12 cellular contexts compared by ENCODE assay signal in the genomic region with DNA sequence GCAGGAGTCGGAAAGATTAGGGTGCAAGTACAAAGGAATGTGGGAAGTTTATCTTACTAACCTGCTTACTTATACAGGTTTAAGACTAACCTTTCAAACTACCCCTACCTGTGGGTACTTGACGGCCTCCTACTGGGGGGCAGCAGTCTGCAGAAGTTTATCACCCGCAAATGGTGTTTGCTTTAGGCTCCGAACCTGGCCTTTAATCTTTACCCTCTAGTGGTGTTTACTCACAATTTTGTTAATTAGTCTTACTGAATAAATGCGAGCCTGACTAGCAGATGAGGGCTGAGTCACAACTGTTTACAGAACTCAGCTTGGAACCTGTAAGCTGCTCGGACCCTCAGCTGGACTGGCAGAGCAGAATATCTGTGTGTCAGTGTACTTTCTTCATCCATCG.
A peak's percentile ranks its signal among the peaks of the same experiment; 100 is the strongest.
DNase-seq lines count a peak whose midpoint lies in the region; ATAC-seq and TF ChIP-seq lines count a peak whose summit lies in the region.
"Had no signal": no experiment of that assay in that cellular context is flagged by ENCODE, and none has a peak within 500 bp of the region (broad histone marks: within the 10 kb centered on the region; RNA-seq: fewer than 3 reads in every experiment).

No MANE protein-coding gene starts in this region.

- H3K4me2 ChIP-seq in GM23338 (no peak overlapping the region), mesendoderm (ENCODE audit: low read length) (no peak overlapping the region)
- H3K4me2 ChIP-seq: BLaER1 treated with 17β-estradiol and CSF1 and Interleukin-3, amounts not matched to agents 10 nM and 100 nM had no signal

- no peak overlapping the region for H2BK15ac ChIP-seq in mesendoderm (replicated peaks; ENCODE audit: low read depth)

- peaks cover 8% of the 10 kb centered on the region for H3K4me1 ChIP-seq in GM23338 (ENCODE audit: insufficient read depth)
- no peaks in the 10 kb centered on the region for H3K4me1 ChIP-seq in mesendoderm (ENCODE audit: control insufficient read depth, low read depth, low read length)
- H3K4me1 ChIP-seq: HAP-1 had no signal

- no peak for TF ChIP-seq POLR2A in GM18505 (IDR thresholded peaks at IDR 0.05; ENCODE audit: borderline replicate concordance, extremely low read depth, insufficient read depth, insufficient read length)

- H4K20me1 ChIP-seq in GM23338 (replicated peaks; ENCODE audit: insufficient read depth), result no peaks in the 10 kb centered on the region
- H4K20me1 ChIP-seq: BLaER1 treated with 17β-estradiol and CSF1 and Interleukin-3, amounts not matched to agents 10 nM and 100 nM had no signal

- no peak overlapping the region for H3K18ac ChIP-seq in mesendoderm (ENCODE audit: low read length)

- H3K27ac ChIP-seq in GM23338 (ENCODE audit: low read depth), result no peak overlapping the region
- no peak overlapping the region for H3K27ac ChIP-seq in mesendoderm (ENCODE audit: low read depth, low read length)
- H3K27ac ChIP-seq: BLaER1 treated with 17β-estradiol and CSF1 and Interleukin-3, amounts not matched to agents 10 nM and 100 nM had no signal

- ATAC-seq in GM23338 (no peak), HG03025 (IDR thresholded peaks at IDR 0.05; ENCODE audit: low FRiP score, unreplicated experiment) (no peak), GM18505 (IDR thresholded peaks at IDR 0.05; ENCODE audit: unreplicated experiment) (no peak)

- no peaks in the 10 kb centered on the region for H3K9me2 ChIP-seq in GM23338 (ENCODE audit: insufficient read depth)

- no peak overlapping the region for H3K4me3 ChIP-seq in GM23338
- H3K4me3 ChIP-seq in mesendoderm (ENCODE audit: low read length), result no peak overlapping the region
- H3K4me3 ChIP-seq: BLaER1 treated with 17β-estradiol and CSF1 and Interleukin-3, amounts not matched to agents 10 nM and 100 nM; HAP-1 had no signal

- TF ChIP-seq CTCF in GM23338 (conservative IDR thresholded peaks at IDR 0.05; ENCODE audit: low read depth in 2 of 2), result no peak

- H3K27me3 ChIP-seq in GM23338 (ENCODE audit: insufficient read depth) (no peaks in the 10 kb centered on the region), mesendoderm (ENCODE audit: insufficient read depth, low read length, poor library complexity) (no peaks in the 10 kb centered on the region)
- H3K27me3 ChIP-seq: BLaER1 treated with 17β-estradiol and CSF1 and Interleukin-3, amounts not matched to agents 10 nM and 100 nM had no signal

- DNase-seq in GM23338 (ENCODE audit: low spot score) (peak; percentile 5), NCI-H146 (lab: John Stamatoyannopoulos, UW) (peak; percentile 29), NCI-H774 (lab: John Stamatoyannopoulos, UW) (peak; percentile 26), mesendoderm (peak; percentile 58), RKO (ENCODE audit: low spot score) (no peak)
- no peak for DNase-seq in activated CD4-positive, alpha-beta T cell treated with anti-CD3 and anti-CD28 coated beads for 48 hours
- DNase-seq: ACHN; CD4-positive, CD25-positive, alpha-beta regulatory T cell had no signal

- no CpG with 5 or more reads among the region's 7 CpGs for WGBS in mesendoderm (ENCODE audit: extremely low coverage, insufficient coverage, low lambda C conversion rate)

- H3K4me1 Mint-ChIP-seq in GM23338, result peaks cover 12% of the 10 kb centered on the region; the same call in 2 of the 3 replicates

- H2BK120ac ChIP-seq in mesendoderm (ENCODE audit: low read depth, low read length), result no peak overlapping the region

- no peaks in the 10 kb centered on the region for H3K79me2 ChIP-seq in GM23338 (replicated peaks; ENCODE audit: insufficient read depth)
- H3K79me2 ChIP-seq in mesendoderm (ENCODE audit: control insufficient read depth, insufficient read depth, low read length), result no peaks in the 10 kb centered on the region

- H3K79me1 ChIP-seq in mesendoderm (ENCODE audit: low read length), result no peaks in the 10 kb centered on the region

- no peak overlapping the region for H3K27ac Mint-ChIP-seq in GM23338
- H3K27ac Mint-ChIP-seq: CD4-positive, CD25-positive, alpha-beta regulatory T cell had no signal

- H3K56ac ChIP-seq in mesendoderm (ENCODE audit: low read length), result no peak overlapping the region

- H4K8ac ChIP-seq in mesendoderm (ENCODE audit: low read depth, low read length), result no peak overlapping the region

- H3K9ac ChIP-seq in mesendoderm (ENCODE audit: low read length), result no peak overlapping the region
- H3K9ac ChIP-seq: BLaER1 treated with 17β-estradiol and CSF1 and Interleukin-3, amounts not matched to agents 10 nM and 100 nM had no signal

- no peaks in the 10 kb centered on the region for H3F3A ChIP-seq in GM23338 (replicated peaks; ENCODE audit: low read depth)

- H3K4ac ChIP-seq in mesendoderm (ENCODE audit: low read depth, low read length), result no peak overlapping the region

- H3K36me3 Mint-ChIP-seq in GM23338 (ENCODE audit: low read depth), result peaks cover 5% of the 10 kb centered on the region; the same call in 2 of the 3 replicates
- H3K36me3 Mint-ChIP-seq: CD4-positive, CD25-positive, alpha-beta regulatory T cell had no signal

- no peak overlapping the region for H2AK5ac ChIP-seq in mesendoderm (ENCODE audit: low read length)

- H4K5ac ChIP-seq in mesendoderm (ENCODE audit: low read length), result no peak overlapping the region

- no peak overlapping the region for H3K23ac ChIP-seq in mesendoderm (ENCODE audit: low read length)

- peaks cover 5% of the 10 kb centered on the region for H3K9me3 Mint-ChIP-seq in GM23338

- peaks cover 3% of the 10 kb centered on the region for H3K27me3 Mint-ChIP-seq in GM23338 (ENCODE audit: insufficient read depth, low read depth, poor library complexity)

- no peak overlapping the region for H2AFZ ChIP-seq in GM23338

- H3K4me3 Mint-ChIP-seq in GM23338, result no peak overlapping the region
- H3K4me3 Mint-ChIP-seq: CD4-positive, CD25-positive, alpha-beta regulatory T cell had no signal

- H3K36me3 ChIP-seq in GM23338 (ENCODE audit: insufficient read depth) (no peaks in the 10 kb centered on the region), mesendoderm (ENCODE audit: control insufficient read depth, insufficient read depth, low read length) (no peaks in the 10 kb centered on the region)
- H3K36me3 ChIP-seq: BLaER1 treated with 17β-estradiol and CSF1 and Interleukin-3, amounts not matched to agents 10 nM and 100 nM; HAP-1 had no signal

- H2BK5ac ChIP-seq in mesendoderm (ENCODE audit: low read length), result no peak overlapping the region

TF ChIP-seq in GM23338, 12 proteins besides CTCF, POLR2A, EP300 and RAD21 (continues in another document):
- no peak for TF ChIP-seq CREB1 (CRISPR knock-in tag; IDR thresholded peaks at IDR 0.05; ENCODE audit: low read depth)
- no peak for TF ChIP-seq NANOG (IDR thresholded peaks at IDR 0.05; ENCODE audit: borderline replicate concordance)
- TF ChIP-seq ZNF331 (CRISPR knock-in tag; IDR thresholded peaks at IDR 0.05; ENCODE audit: low read depth), result no peak
- no peak for TF ChIP-seq JUNB (IDR thresholded peaks at IDR 0.05; ENCODE audit: unreplicated experiment)
- TF ChIP-seq EZH2phosphoT487 (IDR thresholded peaks at IDR 0.05; ENCODE audit: unreplicated experiment), result no peak

Comparison
In these comparisons a context has a peak if more than half of its experiments do, and no peak if none do; other contexts are left out.
1. DNase-seq: peak in GM23338 (single experiment), NCI-H146 (single experiment), NCI-H774 (single experiment) and mesendoderm (single experiment); none in activated CD4-positive, alpha-beta T cell treated with anti-CD3 and anti-CD28 coated beads for 48 hours (single experiment) and RKO (single experiment).